In the genomic region with DNA sequence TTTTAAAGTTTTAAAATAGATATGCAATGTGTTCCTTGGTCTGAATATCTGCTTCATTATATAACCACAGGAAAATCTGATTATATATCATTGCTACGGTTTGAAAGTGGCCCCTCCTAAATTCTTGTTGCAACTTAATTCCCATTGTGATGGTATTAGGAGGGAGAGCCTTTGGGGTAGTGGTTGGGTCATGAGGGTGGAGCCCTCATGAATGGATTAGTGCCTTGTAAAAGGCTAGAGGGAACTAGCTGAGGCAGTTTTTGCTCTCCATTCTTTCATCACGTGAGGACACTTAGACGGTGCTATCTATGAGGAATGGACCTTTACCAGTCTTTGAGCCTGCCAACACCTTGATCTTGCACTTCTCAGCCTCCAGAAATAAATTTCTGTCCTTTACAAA, we compare ENCODE assay signal across 32 cellular contexts. TPM values are rescaled to one million over a fixed set of nuclear protein-coding genes. Genes with fewer than 3 reads are reported as not detected.
"Had no signal": no experiment of that assay in that cellular context is flagged by ENCODE, and none has a peak within 500 bp of the region (broad histone marks: within the 10 kb centered on the region; RNA-seq: fewer than 3 reads in every experiment).

No MANE protein-coding gene starts in this region.

- H3K4me1 ChIP-seq: adrenal gland, body of pancreas, esophagus muscularis mucosa, foreskin keratinocyte, gastrocnemius medialis, heart left ventricle had no signal

- H3K27ac Mint-ChIP-seq: activated CD4-positive, alpha-beta memory T cell treated with anti-CD3 and anti-CD28 coated beads, Interleukin-2, amount 10 ng/mL, durations not matched to agents 7 days and 5 days; activated CD4-positive, alpha-beta T cell treated with anti-CD3 and anti-CD28 coated beads, Interleukin-2, amount 10 ng/mL, durations not matched to agents 7 days and 5 days; activated naive CD4-positive, alpha-beta T cell treated with anti-CD3 and anti-CD28 coated beads for 36 hours; activated naive CD4-positive, alpha-beta T cell treated with anti-CD3 and anti-CD28 coated beads, Interleukin-2, amount 50 U/mL, for 24 hours; activated naive CD8-positive, alpha-beta T cell treated with anti-CD3 and anti-CD28 coated beads for 36 hours; activated naive CD8-positive, alpha-beta T cell treated with anti-CD3 and anti-CD28 coated beads, Interleukin-2, amount 50 U/mL, for 24 hours; activated T-cell treated with anti-CD3 and anti-CD28 coated beads, Interleukin-2, amount 50 U/mL, for 24 hours; activated T-helper 17 cell treated with anti-CD3 and anti-CD28 coated beads, Interleukin-2, amount 50 U/mL, for 72 hours; endodermal cell; WTC11 had no signal

- FAIRE-seq: colon, TTC549 had no signal

- H3K36me3 ChIP-seq: adrenal gland had no signal

- H3K4me1 Mint-ChIP-seq: activated CD4-positive, alpha-beta memory T cell treated with anti-CD3 and anti-CD28 coated beads, Interleukin-2, amount 10 ng/mL, durations not matched to agents 7 days and 5 days; activated naive CD4-positive, alpha-beta T cell treated with anti-CD3 and anti-CD28 coated beads, Interleukin-2, amount 50 U/mL, for 24 hours; activated naive CD8-positive, alpha-beta T cell treated with anti-CD3 and anti-CD28 coated beads for 36 hours; activated naive CD8-positive, alpha-beta T cell treated with anti-CD3 and anti-CD28 coated beads, Interleukin-2, amount 50 U/mL, for 24 hours; activated T-helper 17 cell treated with anti-CD3 and anti-CD28 coated beads, Interleukin-2, amount 50 U/mL, for 72 hours had no signal

- H3K9me3 Mint-ChIP-seq: activated CD4-positive, alpha-beta memory T cell treated with anti-CD3 and anti-CD28 coated beads, Interleukin-2, amount 10 ng/mL, durations not matched to agents 7 days and 5 days; activated CD4-positive, alpha-beta T cell treated with anti-CD3 and anti-CD28 coated beads, Interleukin-2, amount 10 ng/mL, durations not matched to agents 7 days and 5 days; activated naive CD4-positive, alpha-beta T cell treated with anti-CD3 and anti-CD28 coated beads for 36 hours; activated naive CD4-positive, alpha-beta T cell treated with anti-CD3 and anti-CD28 coated beads, Interleukin-2, amount 50 U/mL, for 24 hours; activated naive CD8-positive, alpha-beta T cell treated with anti-CD3 and anti-CD28 coated beads for 36 hours; activated T-cell treated with anti-CD3 and anti-CD28 coated beads, Interleukin-2, amount 50 U/mL, for 24 hours; activated T-helper 17 cell treated with anti-CD3 and anti-CD28 coated beads, Interleukin-2, amount 50 U/mL, for 72 hours; endodermal cell; WTC11 had no signal

- H3K27me3 ChIP-seq: adrenal gland, body of pancreas, esophagus muscularis mucosa, foreskin keratinocyte, gastrocnemius medialis, heart left ventricle had no signal

- H3K27me3 Mint-ChIP-seq: activated CD4-positive, alpha-beta memory T cell treated with anti-CD3 and anti-CD28 coated beads, Interleukin-2, amount 10 ng/mL, durations not matched to agents 7 days and 5 days; activated CD4-positive, alpha-beta T cell treated with anti-CD3 and anti-CD28 coated beads, Interleukin-2, amount 10 ng/mL, durations not matched to agents 7 days and 5 days; activated naive CD4-positive, alpha-beta T cell treated with anti-CD3 and anti-CD28 coated beads, Interleukin-2, amount 50 U/mL, for 24 hours; activated naive CD8-positive, alpha-beta T cell treated with anti-CD3 and anti-CD28 coated beads for 36 hours; activated naive CD8-positive, alpha-beta T cell treated with anti-CD3 and anti-CD28 coated beads, Interleukin-2, amount 50 U/mL, for 24 hours; activated T-cell treated with anti-CD3 and anti-CD28 coated beads, Interleukin-2, amount 50 U/mL, for 24 hours; activated T-helper 17 cell treated with anti-CD3 and anti-CD28 coated beads, Interleukin-2, amount 50 U/mL, for 72 hours had no signal

- H3K4me3 Mint-ChIP-seq: activated CD4-positive, alpha-beta memory T cell treated with anti-CD3 and anti-CD28 coated beads, Interleukin-2, amount 10 ng/mL, durations not matched to agents 7 days and 5 days; activated CD4-positive, alpha-beta T cell treated with anti-CD3 and anti-CD28 coated beads, Interleukin-2, amount 10 ng/mL, durations not matched to agents 7 days and 5 days; activated naive CD4-positive, alpha-beta T cell treated with anti-CD3 and anti-CD28 coated beads for 36 hours; activated naive CD4-positive, alpha-beta T cell treated with anti-CD3 and anti-CD28 coated beads, Interleukin-2, amount 50 U/mL, for 24 hours; activated naive CD8-positive, alpha-beta T cell treated with anti-CD3 and anti-CD28 coated beads for 36 hours; activated naive CD8-positive, alpha-beta T cell treated with anti-CD3 and anti-CD28 coated beads, Interleukin-2, amount 50 U/mL, for 24 hours; activated T-cell treated with anti-CD3 and anti-CD28 coated beads, Interleukin-2, amount 50 U/mL, for 24 hours; activated T-helper 17 cell treated with anti-CD3 and anti-CD28 coated beads, Interleukin-2, amount 50 U/mL, for 72 hours; endodermal cell; WTC11 had no signal

- H3K27ac ChIP-seq: adrenal gland, body of pancreas, esophagus muscularis mucosa, foreskin keratinocyte, gastrocnemius medialis, heart left ventricle, VCaP had no signal

- DNase-seq: activated CD4-positive, alpha-beta memory T cell treated with anti-CD3 and anti-CD28 coated beads, Interleukin-2, amount 10 ng/mL, durations not matched to agents 7 days and 5 days; activated CD4-positive, alpha-beta T cell treated with anti-CD3 and anti-CD28 coated beads for 1 hour; activated CD4-positive, alpha-beta T cell treated with anti-CD3 and anti-CD28 coated beads for 4 hours; activated CD4-positive, alpha-beta T cell treated with anti-CD3 and anti-CD28 coated beads, Interleukin-2, amount 10 ng/mL, durations not matched to agents 7 days and 5 days; activated CD4-positive, alpha-beta T cell treated with anti-CD3 and anti-CD28 coated beads, Interleukin-2, amount 50 U/mL, for 4 hours; activated CD8-positive, alpha-beta memory T cell treated with anti-CD3 and anti-CD28 coated beads, Interleukin-2, amount 50 U/mL, for 48 hours; activated effector memory CD4-positive, alpha-beta T cell treated with Interleukin-2 at 50 U/mL for 16 hours; activated naive CD4-positive, alpha-beta T cell treated with anti-CD3 and anti-CD28 coated beads for 36 hours; activated naive CD8-positive, alpha-beta T cell treated with anti-CD3 and anti-CD28 coated beads for 36 hours; activated naive CD8-positive, alpha-beta T cell treated with anti-CD3 and anti-CD28 coated beads, Interleukin-2, amount 50 U/mL, for 24 hours; activated T-cell treated with anti-CD3 and anti-CD28 coated beads for 4 hours; activated T-cell treated with anti-CD3 and anti-CD28 coated beads, Interleukin-2, amount 50 U/mL, for 24 hours; adrenal gland; amygdala; aorta; body of pancreas; caudate nucleus; cortex of kidney; effector memory CD4-positive, alpha-beta T cell; endodermal cell; foreskin keratinocyte; gastrocnemius medialis; glutamatergic neuron; heart left ventricle; T-helper 2 cell had no signal

- H3K4me3 ChIP-seq: adrenal gland, body of pancreas, esophagus muscularis mucosa, gastrocnemius medialis, heart left ventricle had no signal

- H3K9me3 ChIP-seq: adrenal gland, body of pancreas, gastrocnemius medialis had no signal

- H3K36me3 Mint-ChIP-seq: activated naive CD8-positive, alpha-beta T cell treated with anti-CD3 and anti-CD28 coated beads for 36 hours; WTC11 had no signal

- ATAC-seq: activated naive CD8-positive, alpha-beta T cell treated with anti-CD3 and anti-CD28 coated beads, Interleukin-2, amount 50 U/mL, for 24 hours; activated T-helper 17 cell treated with anti-CD3 and anti-CD28 coated beads, Interleukin-2, amount 50 U/mL, for 72 hours; body of pancreas; foreskin keratinocyte; gastrocnemius medialis; heart left ventricle; WTC11 had no signal

RNA-seq across cellular contexts. Expression of a gene that starts 7.6 kb away (rescaled TPM):
- total RNA-seq: activated naive CD4-positive, alpha-beta T cell treated with anti-CD3 and anti-CD28 coated beads for 36 hours; endodermal cell; foreskin keratinocyte; WTC11 had no signal
- polyA plus RNA-seq: foreskin keratinocyte had no signal
